ENCODE assay signal across 13 cellular contexts in the genomic region with DNA sequence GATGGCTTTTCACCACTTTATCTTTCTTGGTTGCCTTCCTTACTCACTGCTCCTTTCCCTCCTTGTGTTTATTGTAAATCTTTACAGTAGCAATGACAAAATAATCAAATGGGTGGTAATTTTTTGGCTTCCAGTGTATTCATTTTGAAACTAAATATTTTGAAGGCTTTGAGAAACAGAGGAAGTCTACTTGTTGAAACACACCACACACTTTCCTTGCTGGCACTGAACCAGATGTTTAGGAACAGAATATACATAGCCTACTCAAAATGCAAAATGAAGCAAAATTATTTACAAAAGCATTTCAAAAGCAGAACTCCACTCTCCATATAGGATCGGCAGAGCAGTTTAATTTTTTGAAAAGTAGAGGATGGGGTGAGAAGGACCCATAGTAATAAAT.
A peak's percentile ranks its signal among the peaks of the same experiment; 100 is the strongest.
DNase-seq lines count a peak whose midpoint lies in the region; ATAC-seq and TF ChIP-seq lines count a peak whose summit lies in the region.
"Had no signal": no experiment of that assay in that cellular context is flagged by ENCODE, and none has a peak within 500 bp of the region (broad histone marks: within the 10 kb centered on the region; RNA-seq: fewer than 3 reads in every experiment).

No MANE protein-coding gene starts in this region.

- H3K79me2 ChIP-seq in ACC112 (ENCODE audit: control insufficient read depth, insufficient read depth, low read length, unreplicated experiment) (peaks cover 56% of the 10 kb centered on the region), PC-9 (ENCODE audit: low read depth) (no peaks in the 10 kb centered on the region)

- intact Hi-C loops in PC-9 (cut with micrococcal nuclease; ENCODE audit: unreplicated experiment), result no loop called here

- peak; percentile 51 for ATAC-seq in HG03378 (IDR thresholded peaks at IDR 0.05; ENCODE audit: unreplicated experiment)

- BruUV-seq in PC-9 (replicated peaks; lab: Mats Ljungman, UMichigan), result no TSS peak

- H2AFZ ChIP-seq in ACC112 (ENCODE audit: low read length, unreplicated experiment), result peak overlapping the region; percentile 39
- no peak overlapping the region for H2AFZ ChIP-seq in PC-9
- H2AFZ ChIP-seq: neural progenitor cell had no signal

- H3K27ac ChIP-seq in ACC112 (ENCODE audit: low read depth, low read length), result peak overlapping the region; percentile 97
- peak overlapping the region; percentile 23 for H3K27ac ChIP-seq in neutrophil
- H3K27ac ChIP-seq in PC-9, result no peak overlapping the region
- H3K27ac ChIP-seq: neural progenitor cell had no signal

- no peaks in the 10 kb centered on the region for H4K20me1 ChIP-seq in PC-9 (ENCODE audit: insufficient read depth)

- H3K4me3 ChIP-seq in ACC112 (ENCODE audit: low read depth, low read length) (peak overlapping the region; percentile 96), choroid plexus epithelial cell (ENCODE audit: low read depth, low read length) (peak overlapping the region; percentile 70), neutrophil (ENCODE audit: low read depth in 1 of 2, low read length in 1 of 2) (no peak overlapping the region), PC-9 (no peak overlapping the region)
- H3K4me3 ChIP-seq: neural progenitor cell had no signal

- 0 out of 2 replicates have a peak, but pooled peaks cover 4% of the 10 kb centered on the region for H3K36me3 ChIP-seq in ACC112 (ENCODE audit: insufficient read depth, low read length)
- H3K36me3 ChIP-seq in neutrophil, result no peaks in the 10 kb centered on the region
- no peaks in the 10 kb centered on the region for H3K36me3 ChIP-seq in PC-9 (ENCODE audit: low read depth)
- H3K36me3 ChIP-seq: neural progenitor cell had no signal

- H3K27me3 ChIP-seq in ACC112 (ENCODE audit: insufficient read depth, low read length) (no peaks in the 10 kb centered on the region), neutrophil (no peaks in the 10 kb centered on the region), PC-9 (ENCODE audit: insufficient read depth, low read depth) (no peaks in the 10 kb centered on the region)
- H3K27me3 ChIP-seq: neural progenitor cell had no signal

- no peaks in the 10 kb centered on the region for H3F3A ChIP-seq in PC-9 (ENCODE audit: insufficient read depth, low read depth)

- H3K9me2 ChIP-seq in PC-9 (ENCODE audit: insufficient read depth), result no peaks in the 10 kb centered on the region

- H3K9me3 ChIP-seq in neutrophil (no peaks in the 10 kb centered on the region), PC-9 (ENCODE audit: insufficient read depth, low read depth) (no peaks in the 10 kb centered on the region)

- DNase-seq in choroid plexus epithelial cell (ENCODE audit: low read depth) (peak; percentile 56), NCI-H446 (lab: John Stamatoyannopoulos, UW) (no peak), PC-9 (no peak), DMS79 treated with DMSO at 0.1 percent for 48 hours (lab: John Stamatoyannopoulos, UW) (no peak)
- no peak for DNase-seq in stimulated activated CD4-positive, alpha-beta T cell treated with anti-CD3 and anti-CD28 coated beads, Interleukin-4, amount 100 ng/mL, for 1 hour
- DNase-seq: activated CD4-positive, alpha-beta T cell treated with anti-CD3 and anti-CD28 coated beads, Interleukin-2, amount 10 ng/mL, durations not matched to agents 24 days and 14 days; activated T-cell treated with anti-CD3 and anti-CD28 coated beads, Interleukin-2, amount 50 U/mL, for 48 hours; effector memory CD4-positive, alpha-beta T cell; GOT3 had no signal

- no peak overlapping the region for H3K4me2 ChIP-seq in PC-9
- H3K4me2 ChIP-seq: neural progenitor cell had no signal

- TF ChIP-seq CTCF in choroid plexus epithelial cell (conservative IDR thresholded peaks at IDR 0.05; ENCODE audit: low read depth, low read length) (no peak), neutrophil (IDR thresholded peaks at IDR 0.05) (no peak), PC-9 (conservative IDR thresholded peaks at IDR 0.05) (no peak)

- H3K4me1 ChIP-seq in ACC112 (ENCODE audit: control insufficient read depth, insufficient read depth, low read length, unreplicated experiment), result peaks cover 37% of the 10 kb centered on the region
- peaks cover 41 to 57% of the 10 kb centered on the region in 2 experiments for H3K4me1 ChIP-seq in neutrophil (ENCODE audit: control insufficient read depth in 1 of 2, insufficient read depth in 1 of 2, low read depth in 1 of 2, low read length in 1 of 2)
- no peaks in the 10 kb centered on the region for H3K4me1 ChIP-seq in PC-9 (replicated peaks; ENCODE audit: insufficient read depth)
- H3K4me1 ChIP-seq: neural progenitor cell had no signal

- POLR2A ChIA-PET in PC-9 (lab: Charles Lee; ENCODE audit: unreplicated experiment), result no interaction called here

- CTCF ChIA-PET in PC-9 (lab: Charles Lee), result no interaction called here

Comparison
In these comparisons a context has a peak if more than half of its experiments do, and no peak if none do; other contexts are left out.
1. H3K4me3 ChIP-seq: peak in ACC112 (single experiment) and choroid plexus epithelial cell (single experiment); none in neutrophil (0 of 2) and PC-9 (single experiment).